In genomic region chr14:92880851-92881250, GRCh38 we compare ENCODE assay signal across 9 cellular contexts. TPM values are rescaled to one million over a fixed set of nuclear protein-coding genes. Genes with fewer than 3 reads are reported as not detected.
DNase-seq lines count a peak whose midpoint lies in the region; ATAC-seq and TF ChIP-seq lines count a peak whose summit lies in the region.
"Had no signal": no experiment of that assay in that cellular context is flagged by ENCODE, and none has a peak within 500 bp of the region (broad histone marks: within the 10 kb centered on the region; RNA-seq: fewer than 3 reads in every experiment).

No MANE protein-coding gene starts in this region.

- H3K9me3 Mint-ChIP-seq in progenitor cell of endocrine pancreas (ENCODE audit: low read depth) = no peaks in the 10 kb centered on the region
- no peaks in the 10 kb centered on the region for H3K9me3 Mint-ChIP-seq in activated CD8-positive, alpha-beta memory T cell treated with anti-CD3 and anti-CD28 coated beads, Interleukin-2, amount 10 ng/mL, durations not matched to agents 7 days and 5 days (ENCODE audit: low read depth)
- H3K9me3 Mint-ChIP-seq: stimulated activated naive CD8-positive, alpha-beta T cell treated with anti-CD3 and anti-CD28 coated beads, Interleukin-15, Interleukin-2, amounts not matched to agents 100 ng/mL and 50 ng/mL, for 24 hours had no signal

- CTCF ChIA-PET in activated CD8-positive, alpha-beta memory T cell treated with anti-CD3 and anti-CD28 coated beads, Interleukin-2, amount 10 ng/mL, durations not matched to agents 7 days and 5 days (lab: Charles Lee) = interaction anchor here (0.8 kb wide), 1 partner anchor 251 kb away, joined by 4 read pairs; no protein-coding TSS in a partner anchor

- H3K36me3 Mint-ChIP-seq in progenitor cell of endocrine pancreas (ENCODE audit: insufficient read depth) = no peaks in the 10 kb centered on the region
- no peaks in the 10 kb centered on the region for H3K36me3 Mint-ChIP-seq in activated CD8-positive, alpha-beta memory T cell treated with anti-CD3 and anti-CD28 coated beads, Interleukin-2, amount 10 ng/mL, durations not matched to agents 7 days and 5 days

- peaks cover 16% of the 10 kb centered on the region for H3K4me1 Mint-ChIP-seq in progenitor cell of endocrine pancreas (ENCODE audit: low read depth)
- no peaks in the 10 kb centered on the region for H3K4me1 Mint-ChIP-seq in activated CD8-positive, alpha-beta memory T cell treated with anti-CD3 and anti-CD28 coated beads, Interleukin-2, amount 10 ng/mL, durations not matched to agents 7 days and 5 days

- DNase-seq in HCEC 1CT = peak; percentile 46
- DNase-seq in NCI-H82 (lab: John Stamatoyannopoulos, UW) = peak; percentile 80
- no peak for DNase-seq in progenitor cell of endocrine pancreas (ENCODE audit: low spot score, unreplicated experiment)
- no peak for DNase-seq in activated CD8-positive, alpha-beta memory T cell treated with anti-CD3 and anti-CD28 coated beads, Interleukin-2, amount 10 ng/mL, durations not matched to agents 7 days and 5 days
- DNase-seq in NCI-H446 treated with DMSO at 0.1 percent for 48 hours (lab: John Stamatoyannopoulos, UW) = no peak

- H3K4me3 Mint-ChIP-seq in progenitor cell of endocrine pancreas (ENCODE audit: low read depth) = no peak overlapping the region
- no peak overlapping the region for H3K4me3 Mint-ChIP-seq in activated CD8-positive, alpha-beta memory T cell treated with anti-CD3 and anti-CD28 coated beads, Interleukin-2, amount 10 ng/mL, durations not matched to agents 7 days and 5 days
- H3K4me3 Mint-ChIP-seq: stimulated activated naive CD8-positive, alpha-beta T cell treated with anti-CD3 and anti-CD28 coated beads, Interleukin-15, Interleukin-2, amounts not matched to agents 100 ng/mL and 50 ng/mL, for 24 hours had no signal

- peaks cover 11% of the 10 kb centered on the region for H3K27me3 Mint-ChIP-seq in progenitor cell of endocrine pancreas
- peaks cover 59% of the 10 kb centered on the region for H3K27me3 Mint-ChIP-seq in activated CD8-positive, alpha-beta memory T cell treated with anti-CD3 and anti-CD28 coated beads, Interleukin-2, amount 10 ng/mL, durations not matched to agents 7 days and 5 days

- TF ChIP-seq POLR2A in GM18505 (IDR thresholded peaks at IDR 0.05; ENCODE audit: borderline replicate concordance, extremely low read depth, insufficient read depth, insufficient read length) = no peak

- TF ChIP-seq CTCF in progenitor cell of endocrine pancreas (IDR thresholded peaks at IDR 0.05; ENCODE audit: unreplicated experiment) = peak; percentile 47

- peak overlapping the region; percentile 0 for H3K27ac Mint-ChIP-seq in progenitor cell of endocrine pancreas
- H3K27ac Mint-ChIP-seq in activated CD8-positive, alpha-beta memory T cell treated with anti-CD3 and anti-CD28 coated beads, Interleukin-2, amount 10 ng/mL, durations not matched to agents 7 days and 5 days = no peak overlapping the region
- H3K27ac Mint-ChIP-seq: stimulated activated naive CD8-positive, alpha-beta T cell treated with anti-CD3 and anti-CD28 coated beads, Interleukin-15, Interleukin-2, amounts not matched to agents 100 ng/mL and 50 ng/mL, for 24 hours had no signal

- ATAC-seq in esophagus mucosa = peak; percentile 55
- no peak for ATAC-seq in activated CD8-positive, alpha-beta memory T cell treated with anti-CD3 and anti-CD28 coated beads, Interleukin-2, amount 10 ng/mL, durations not matched to agents 7 days and 5 days
- no peak for ATAC-seq in GM18505 (IDR thresholded peaks at IDR 0.05; ENCODE audit: unreplicated experiment)
- no peak for ATAC-seq in HG03159 (IDR thresholded peaks at IDR 0.05; ENCODE audit: unreplicated experiment)

RNA-seq across cellular contexts. Expression of gene CHGA, which starts 42.1 kb away (rescaled TPM):
- 0.08 TPM for total RNA-seq in esophagus mucosa
- total RNA-seq in progenitor cell of endocrine pancreas = 1,495 and 1,590 TPM in 2 replicates
- not detected for total RNA-seq in activated CD8-positive, alpha-beta memory T cell treated with anti-CD3 and anti-CD28 coated beads, Interleukin-2, amount 10 ng/mL, durations not matched to agents 7 days and 5 days

Comparison
In these comparisons a context has a peak if more than half of its experiments do, and no peak if none do; other contexts are left out.
1. DNase-seq: peak in HCEC 1CT (single experiment) and NCI-H82 (single experiment); none in progenitor cell of endocrine pancreas (single experiment), activated CD8-positive, alpha-beta memory T cell treated with anti-CD3 and anti-CD28 coated beads, Interleukin-2, amount 10 ng/mL, durations not matched to agents 7 days and 5 days (single experiment) and NCI-H446 treated with DMSO at 0.1 percent for 48 hours (single experiment).
2. RNA of gene CHGA, which starts 42.1 kb away (total RNA-seq): 1,495 to 1,590 TPM in progenitor cell of endocrine pancreas; 0.08 TPM in esophagus mucosa (single experiment) and not detected in activated CD8-positive, alpha-beta memory T cell treated with anti-CD3 and anti-CD28 coated beads, Interleukin-2, amount 10 ng/mL, durations not matched to agents 7 days and 5 days; every median in the first group is over 1,000 times any median in the second.